ENCODE assay signal across 1 cellular context in the genomic region with DNA sequence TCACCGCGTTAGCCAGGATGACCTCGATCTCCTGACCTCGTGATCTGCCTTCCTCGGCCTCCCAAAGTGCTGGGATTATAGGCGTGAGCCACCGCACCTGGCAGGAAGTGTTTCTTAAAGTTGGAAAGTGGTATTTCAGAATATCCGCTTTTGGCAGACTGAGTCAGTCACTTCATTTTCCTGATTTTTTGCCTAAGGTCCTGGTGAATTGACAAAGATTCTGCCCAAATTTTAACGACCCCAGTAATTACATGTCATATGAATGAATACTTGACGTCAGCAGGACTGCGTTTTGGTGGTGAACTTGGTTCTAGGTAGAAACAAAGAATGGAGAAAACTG.
TF ChIP-seq lines count a peak whose summit lies in the region.

No MANE protein-coding gene starts in this region.

TF ChIP-seq in liver, 16 proteins besides CTCF, POLR2A, EP300 and RAD21:
- TF ChIP-seq SP1 (IDR thresholded peaks at IDR 0.05), result no peak
- no peak for TF ChIP-seq FOXA2 (IDR thresholded peaks at IDR 0.05)
- TF ChIP-seq, protein P1, sequence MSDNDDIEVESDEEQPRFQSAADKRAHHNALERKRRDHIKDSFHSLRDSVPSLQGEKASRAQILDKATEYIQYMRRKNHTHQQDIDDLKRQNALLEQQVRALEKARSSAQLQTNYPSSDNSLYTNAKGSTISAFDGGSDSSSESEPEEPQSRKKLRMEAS (IDR thresholded peaks at IDR 0.05), result no peak
- TF ChIP-seq, protein P2, sequence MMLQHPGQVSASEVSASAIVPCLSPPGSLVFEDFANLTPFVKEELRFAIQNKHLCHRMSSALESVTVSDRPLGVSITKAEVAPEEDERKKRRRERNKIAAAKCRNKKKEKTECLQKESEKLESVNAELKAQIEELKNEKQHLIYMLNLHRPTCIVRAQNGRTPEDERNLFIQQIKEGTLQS (IDR thresholded peaks at IDR 0.05), result no peak
- TF ChIP-seq FOXA1 (IDR thresholded peaks at IDR 0.05), result no peak
- no peak for TF ChIP-seq HNF4A (conservative IDR thresholded peaks at IDR 0.05)
- no peak for TF ChIP-seq JUND (IDR thresholded peaks at IDR 0.05)
- no peak for TF ChIP-seq YY1 (IDR thresholded peaks at IDR 0.05)
- no peak for TF ChIP-seq EGR1 (IDR thresholded peaks at IDR 0.05; ENCODE audit: low read depth in 2 of 2)
- no peak for TF ChIP-seq RXRA (IDR thresholded peaks at IDR 0.05)
